In the genomic region with DNA sequence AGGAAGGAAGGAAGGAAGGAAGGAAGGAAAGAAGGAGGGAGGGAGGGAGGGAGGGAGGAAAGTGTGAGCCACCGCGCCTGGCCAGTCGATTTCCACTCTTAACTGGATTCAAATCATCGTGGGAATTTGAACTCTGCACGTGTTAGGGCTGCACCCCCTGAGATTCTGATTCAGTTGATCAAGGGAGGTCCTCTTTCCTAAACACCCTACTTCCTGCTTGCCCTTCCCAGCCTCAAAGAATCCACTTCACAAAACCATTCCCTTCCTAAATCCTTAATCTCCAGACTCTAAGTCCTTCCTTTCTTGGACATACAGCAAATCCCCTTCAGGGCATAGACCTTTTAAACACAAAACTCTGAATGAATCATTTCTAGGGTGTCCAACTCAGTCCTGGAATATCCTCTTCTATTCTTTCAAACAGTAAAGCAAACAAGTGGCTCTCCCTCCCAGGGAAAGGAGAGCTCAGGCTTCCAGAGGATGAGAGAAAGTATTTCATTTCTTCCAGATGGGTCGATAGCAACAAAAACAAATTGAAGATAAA, we compare ENCODE assay signal across 22 cellular contexts.
A peak's percentile ranks its signal among the peaks of the same experiment; 100 is the strongest.
DNase-seq lines count a peak whose midpoint lies in the region; ATAC-seq, FAIRE-seq and TF ChIP-seq lines count a peak whose summit lies in the region.
"Had no signal": no experiment of that assay in that cellular context is flagged by ENCODE, and none has a peak within 500 bp of the region (broad histone marks: within the 10 kb centered on the region; RNA-seq: fewer than 3 reads in every experiment).

No MANE protein-coding gene starts in this region.

- H3K4me1 ChIP-seq in HepG2 (ENCODE audit: insufficient read depth, low read length) (no peaks in the 10 kb centered on the region), right lobe of liver (no peaks in the 10 kb centered on the region), colonic mucosa (no peaks in the 10 kb centered on the region)
- H3K4me1 ChIP-seq: neural progenitor cell, sigmoid colon had no signal

- H3K27ac ChIP-seq in HepG2 (ENCODE audit: extremely low read length, insufficient read depth, low read length) (no peak overlapping the region), right lobe of liver (no peak overlapping the region), RWPE1 (peak overlapping the region; percentile 78), colonic mucosa (no peak overlapping the region)
- H3K27ac ChIP-seq: neural progenitor cell, sigmoid colon, WERI-Rb-1 had no signal

- no peak overlapping the region for H3K9ac ChIP-seq in HepG2 (ENCODE audit: insufficient read depth, low read depth, low read length)
- H3K9ac ChIP-seq in colonic mucosa (ENCODE audit: low read depth in 2 of 2, low read length in 2 of 2), result no peak overlapping the region
- H3K9ac ChIP-seq: neural progenitor cell had no signal

- TF ChIP-seq CTCF in HepG2 (CRISPR knock-in tag; IDR thresholded peaks at IDR 0.05), result no peak
- no peak for TF ChIP-seq CTCF in right lobe of liver (IDR thresholded peaks at IDR 0.05)
- TF ChIP-seq CTCF in RWPE1 (conservative IDR thresholded peaks at IDR 0.05; ENCODE audit: low read depth), result no peak
- TF ChIP-seq CTCF in colonic mucosa (IDR thresholded peaks at IDR 0.05), result no peak

- DNase-seq in HepG2 (ENCODE audit: low spot score) (no peak), right lobe of liver (no peak), RWPE1 (ENCODE audit: low spot score) (peak; percentile 32), colonic mucosa (no peak), NCI-H2081 (lab: John Stamatoyannopoulos, UW) (no peak), occipital lobe (lab: John Stamatoyannopoulos, UW) (no peak)
- DNase-seq: activated T-cell treated with anti-CD3 and anti-CD28 coated beads, Interleukin-2, amount 50 U/mL, for 4 hours; AML-193; CD4-positive, alpha-beta T cell; DMS 273 treated with DMSO at 0.1 percent for 48 hours; effector CD4-positive, alpha-beta T cell; H9; Kasumi-1; NCI-H146; sigmoid colon; stimulated activated naive CD4-positive, alpha-beta T cell; T-helper 9 cell; WERI-Rb-1 had no signal

- CTCF ChIA-PET in HepG2 (lab: Yijun Ruan, JAX; ENCODE audit: low intra/inter-chr PET ratio, low total read pairs), result no interaction called here
- CTCF ChIA-PET in RWPE1 (lab: Yijun Ruan, JAX), result interaction anchor here (1.4 kb wide), 1 partner anchor 68 kb away, joined by 6 read pairs; no protein-coding TSS in a partner anchor

- no peak for FAIRE-seq in HepG2 (lab: Jason Lieb, UNC)

- no peak overlapping the region for H3K4me2 ChIP-seq in HepG2 (ENCODE audit: low read depth, low read length)
- H3K4me2 ChIP-seq: hepatocyte, neural progenitor cell had no signal

- 0 out of 5 replicates have a peak, but pooled peaks cover 0 to 6% of the 10 kb centered on the region in 2 experiments for H3K27me3 ChIP-seq in HepG2 (ENCODE audit: control insufficient read depth in 1 of 2, insufficient read depth in 2 of 2, low read length in 2 of 2)
- H3K27me3 ChIP-seq in right lobe of liver, result no peaks in the 10 kb centered on the region
- no peaks in the 10 kb centered on the region for H3K27me3 ChIP-seq in colonic mucosa
- H3K27me3 ChIP-seq: hepatocyte, neural progenitor cell, sigmoid colon had no signal

- in situ Hi-C loops in HepG2 (cut with HindIII; ENCODE audit: extremely low pct_ligation_motif_present, low pct_unique_long_range_greater_than_20kb), result no loop called here

- no peak overlapping the region for H2AFZ ChIP-seq in HepG2 (ENCODE audit: low read length)
- H2AFZ ChIP-seq: hepatocyte, neural progenitor cell had no signal

- WGBS in HepG2 (ENCODE audit: low lambda C conversion rate), result 45% methylated on average over 6 of the region's 6 CpGs
- 64% methylated on average over 5 of the region's 6 CpGs for WGBS in right lobe of liver (ENCODE audit: insufficient coverage, low coverage, low lambda C conversion rate, missing lambda C conversion rate)

- BruUV-seq in HepG2 (replicated peaks; lab: Mats Ljungman, UMichigan), result no TSS peak

- no peak for TF ChIP-seq POLR2A in HepG2 (IDR thresholded peaks at IDR 0.05; ENCODE audit: insufficient read depth in 1 of 2, low read depth in 2 of 2, low read length in 2 of 2)
- TF ChIP-seq POLR2A in right lobe of liver (IDR thresholded peaks at IDR 0.05), result no peak

- POLR2A ChIA-PET in HepG2 (lab: Yijun Ruan, JAX), result no interaction called here
- POLR2A ChIA-PET in RWPE1 (lab: Yijun Ruan, JAX; ENCODE audit: low non-redundant PET), result no interaction called here

- H3K9me3 ChIP-seq in HepG2 (ENCODE audit: low read length), result no peaks in the 10 kb centered on the region
- H3K9me3 ChIP-seq in right lobe of liver, result no peaks in the 10 kb centered on the region
- H3K9me3 ChIP-seq in colonic mucosa, result no peaks in the 10 kb centered on the region

- H4K20me1 ChIP-seq in HepG2 (ENCODE audit: insufficient read depth, low read length), result no peaks in the 10 kb centered on the region

- TF ChIP-seq EP300 in HepG2 (IDR thresholded peaks at IDR 0.05; ENCODE audit: low read depth in 2 of 2, low read length in 2 of 2) (no peak), HepG2 (CRISPR knock-in tag; IDR thresholded peaks at IDR 0.05; ENCODE audit: borderline replicate concordance) (no peak)

- ATAC-seq in HepG2 (no peak), right lobe of liver (no peak), esophagus mucosa (peak; percentile 68), GM19324 (IDR thresholded peaks at IDR 0.05; ENCODE audit: low FRiP score, unreplicated experiment) (no peak)

- intact Hi-C loops in HepG2 (cut with micrococcal nuclease; ENCODE audit: unreplicated experiment), result no loop called here
- intact Hi-C loops in right lobe of liver (cut with DNase I), result no loop called here
- intact Hi-C loops in colonic mucosa (cut with DNase I), result no loop called here

- no peak overlapping the region for H3K4me3 ChIP-seq in HepG2 (replicated peaks in 1 of 3; ENCODE audit: insufficient read depth in 1 of 3, low read depth in 2 of 3, low read length in 3 of 3)
- H3K4me3 ChIP-seq in right lobe of liver, result no peak overlapping the region
- no peak overlapping the region for H3K4me3 ChIP-seq in colonic mucosa
- H3K4me3 ChIP-seq: hepatocyte, neural progenitor cell, sigmoid colon had no signal

- TF ChIP-seq RAD21 in HepG2 (CRISPR knock-in tag; IDR thresholded peaks at IDR 0.05), result no peak

- H3K79me2 ChIP-seq in HepG2 (ENCODE audit: insufficient read depth, low read length), result no peaks in the 10 kb centered on the region
- H3K79me2 ChIP-seq: hepatocyte had no signal

- no peaks in the 10 kb centered on the region for H3K36me3 ChIP-seq in HepG2 (replicated peaks in 1 of 2; ENCODE audit: control insufficient read depth in 1 of 2, insufficient read depth in 2 of 2, low read length in 2 of 2)
- H3K36me3 ChIP-seq in right lobe of liver, result no peaks in the 10 kb centered on the region
- no peaks in the 10 kb centered on the region for H3K36me3 ChIP-seq in colonic mucosa
- H3K36me3 ChIP-seq: neural progenitor cell, sigmoid colon, WERI-Rb-1 had no signal

TF ChIP-seq in HepG2, 621 proteins besides CTCF, POLR2A, EP300 and RAD21:
- TF ChIP-seq, protein P1, sequence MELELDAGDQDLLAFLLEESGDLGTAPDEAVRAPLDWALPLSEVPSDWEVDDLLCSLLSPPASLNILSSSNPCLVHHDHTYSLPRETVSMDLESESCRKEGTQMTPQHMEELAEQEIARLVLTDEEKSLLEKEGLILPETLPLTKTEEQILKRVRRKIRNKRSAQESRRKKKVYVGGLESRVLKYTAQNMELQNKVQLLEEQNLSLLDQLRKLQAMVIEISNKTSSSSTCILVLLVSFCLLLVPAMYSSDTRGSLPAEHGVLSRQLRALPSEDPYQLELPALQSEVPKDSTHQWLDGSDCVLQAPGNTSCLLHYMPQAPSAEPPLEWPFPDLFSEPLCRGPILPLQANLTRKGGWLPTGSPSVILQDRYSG (CRISPR knock-in tag; IDR thresholded peaks at IDR 0.05), result no peak
- TF ChIP-seq, protein P2, sequence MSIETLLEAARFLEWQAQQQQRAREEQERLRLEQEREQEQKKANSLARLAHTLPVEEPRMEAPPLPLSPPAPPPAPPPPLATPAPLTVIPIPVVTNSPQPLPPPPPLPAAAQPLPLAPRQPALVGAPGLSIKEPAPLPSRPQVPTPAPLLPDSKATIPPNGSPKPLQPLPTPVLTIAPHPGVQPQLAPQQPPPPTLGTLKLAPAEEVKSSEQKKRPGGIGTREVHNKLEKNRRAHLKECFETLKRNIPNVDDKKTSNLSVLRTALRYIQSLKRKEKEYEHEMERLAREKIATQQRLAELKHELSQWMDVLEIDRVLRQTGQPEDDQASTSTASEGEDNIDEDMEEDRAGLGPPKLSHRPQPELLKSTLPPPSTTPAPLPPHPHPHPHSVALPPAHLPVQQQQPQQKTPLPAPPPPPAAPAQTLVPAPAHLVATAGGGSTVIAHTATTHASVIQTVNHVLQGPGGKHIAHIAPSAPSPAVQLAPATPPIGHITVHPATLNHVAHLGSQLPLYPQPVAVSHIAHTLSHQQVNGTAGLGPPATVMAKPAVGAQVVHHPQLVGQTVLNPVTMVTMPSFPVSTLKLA (IDR thresholded peaks at IDR 0.05), result 0 out of 2 replicates have a peak, but pooled peaks have one; percentile 18
